ENCODE assay signal across 1 cellular context in genomic region chr21:33588485-33589335, GRCh38.
TF ChIP-seq lines count a peak whose summit lies in the region.

Gene DONSON, minus strand, starts transcription at chr21:33588684. Its CDS starts 43 bp downstream, at chr21:33588641.

TF ChIP-seq in HEK293, 187 proteins besides CTCF, POLR2A, EP300 and RAD21 (continued from another document):
- TF ChIP-seq, protein P1, sequence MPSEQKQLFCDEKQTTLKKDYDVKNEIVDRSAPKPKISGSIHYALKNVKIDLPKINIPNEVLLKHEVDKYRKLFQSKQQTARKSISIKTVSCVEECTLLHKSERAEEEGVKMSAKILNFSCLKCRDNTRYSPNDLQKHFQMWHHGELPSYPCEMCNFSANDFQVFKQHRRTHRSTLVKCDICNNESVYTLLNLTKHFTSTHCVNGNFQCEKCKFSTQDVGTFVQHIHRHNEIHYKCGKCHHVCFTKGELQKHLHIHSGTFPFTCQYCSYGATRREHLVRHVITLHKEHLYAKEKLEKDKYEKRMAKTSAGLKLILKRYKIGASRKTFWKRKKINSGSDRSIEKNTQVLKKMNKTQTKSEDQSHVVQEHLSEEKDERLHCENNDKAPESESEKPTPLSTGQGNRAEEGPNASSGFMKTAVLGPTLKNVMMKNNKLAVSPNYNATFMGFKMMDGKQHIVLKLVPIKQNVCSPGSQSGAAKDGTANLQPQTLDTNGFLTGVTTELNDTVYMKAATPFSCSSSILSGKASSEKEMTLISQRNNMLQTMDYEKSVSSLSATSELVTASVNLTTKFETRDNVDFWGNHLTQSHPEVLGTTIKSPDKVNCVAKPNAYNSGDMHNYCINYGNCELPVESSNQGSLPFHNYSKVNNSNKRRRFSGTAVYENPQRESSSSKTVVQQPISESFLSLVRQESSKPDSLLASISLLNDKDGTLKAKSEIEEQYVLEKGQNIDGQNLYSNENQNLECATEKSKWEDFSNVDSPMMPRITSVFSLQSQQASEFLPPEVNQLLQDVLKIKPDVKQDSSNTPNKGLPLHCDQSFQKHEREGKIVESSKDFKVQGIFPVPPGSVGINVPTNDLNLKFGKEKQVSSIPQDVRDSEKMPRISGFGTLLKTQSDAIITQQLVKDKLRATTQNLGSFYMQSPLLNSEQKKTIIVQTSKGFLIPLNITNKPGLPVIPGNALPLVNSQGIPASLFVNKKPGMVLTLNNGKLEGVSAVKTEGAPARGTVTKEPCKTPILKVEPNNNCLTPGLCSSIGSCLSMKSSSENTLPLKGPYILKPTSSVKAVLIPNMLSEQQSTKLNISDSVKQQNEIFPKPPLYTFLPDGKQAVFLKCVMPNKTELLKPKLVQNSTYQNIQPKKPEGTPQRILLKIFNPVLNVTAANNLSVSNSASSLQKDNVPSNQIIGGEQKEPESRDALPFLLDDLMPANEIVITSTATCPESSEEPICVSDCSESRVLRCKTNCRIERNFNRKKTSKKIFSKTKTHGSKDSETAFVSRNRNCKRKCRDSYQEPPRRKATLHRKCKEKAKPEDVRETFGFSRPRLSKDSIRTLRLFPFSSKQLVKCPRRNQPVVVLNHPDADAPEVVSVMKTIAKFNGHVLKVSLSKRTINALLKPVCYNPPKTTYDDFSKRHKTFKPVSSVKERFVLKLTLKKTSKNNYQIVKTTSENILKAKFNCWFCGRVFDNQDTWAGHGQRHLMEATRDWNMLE (tag by site-specific recombination; conservative IDR thresholded peaks at IDR 0.05; ENCODE audit: low read depth), result no peak
- TF ChIP-seq ZBTB44 (tag by site-specific recombination; IDR thresholded peaks at IDR 0.05) (peak; percentile 56; the same call in 1 of the 2 replicates), ZNF48 (tag by site-specific recombination; IDR thresholded peaks at IDR 0.05) (no peak), ZNF18 (tag by site-specific recombination; IDR thresholded peaks at IDR 0.05) (no peak), ZNF302 (tag by site-specific recombination; IDR thresholded peaks at IDR 0.05; ENCODE audit: low read depth) (no peak), ZNF169 (tag by site-specific recombination; IDR thresholded peaks at IDR 0.05) (no peak), ZNF670 (tag by site-specific recombination; IDR thresholded peaks at IDR 0.05; ENCODE audit: low read depth) (no peak), ZNF677 (tag by site-specific recombination; IDR thresholded peaks at IDR 0.05) (peak; percentile 6; the same call in 1 of the 2 replicates), ZBTB21 (tag by site-specific recombination; IDR thresholded peaks at IDR 0.05) (peak; percentile 51), ZNF140 (tag by site-specific recombination; IDR thresholded peaks at IDR 0.05) (no peak), ZNF707 (tag by site-specific recombination; IDR thresholded peaks at IDR 0.05) (no peak), ZNF426 (tag by site-specific recombination; IDR thresholded peaks at IDR 0.05) (no peak), ZEB2 (tag by site-specific recombination; IDR thresholded peaks at IDR 0.05) (peak; percentile 88), TRIM28 (IDR thresholded peaks at IDR 0.05; ENCODE audit: borderline replicate concordance, low read length) (peak; percentile 32; the same call in 1 of the 2 replicates), ZNF394 (tag by site-specific recombination; IDR thresholded peaks at IDR 0.05; ENCODE audit: borderline replicate concordance) (peak; percentile 34; the same call in 1 of the 2 replicates), BCL6B (tag by site-specific recombination; IDR thresholded peaks at IDR 0.05) (no peak), ZBTB20 (tag by site-specific recombination; IDR thresholded peaks at IDR 0.05) (peak; percentile 79)
- TF ChIP-seq, protein P2, sequence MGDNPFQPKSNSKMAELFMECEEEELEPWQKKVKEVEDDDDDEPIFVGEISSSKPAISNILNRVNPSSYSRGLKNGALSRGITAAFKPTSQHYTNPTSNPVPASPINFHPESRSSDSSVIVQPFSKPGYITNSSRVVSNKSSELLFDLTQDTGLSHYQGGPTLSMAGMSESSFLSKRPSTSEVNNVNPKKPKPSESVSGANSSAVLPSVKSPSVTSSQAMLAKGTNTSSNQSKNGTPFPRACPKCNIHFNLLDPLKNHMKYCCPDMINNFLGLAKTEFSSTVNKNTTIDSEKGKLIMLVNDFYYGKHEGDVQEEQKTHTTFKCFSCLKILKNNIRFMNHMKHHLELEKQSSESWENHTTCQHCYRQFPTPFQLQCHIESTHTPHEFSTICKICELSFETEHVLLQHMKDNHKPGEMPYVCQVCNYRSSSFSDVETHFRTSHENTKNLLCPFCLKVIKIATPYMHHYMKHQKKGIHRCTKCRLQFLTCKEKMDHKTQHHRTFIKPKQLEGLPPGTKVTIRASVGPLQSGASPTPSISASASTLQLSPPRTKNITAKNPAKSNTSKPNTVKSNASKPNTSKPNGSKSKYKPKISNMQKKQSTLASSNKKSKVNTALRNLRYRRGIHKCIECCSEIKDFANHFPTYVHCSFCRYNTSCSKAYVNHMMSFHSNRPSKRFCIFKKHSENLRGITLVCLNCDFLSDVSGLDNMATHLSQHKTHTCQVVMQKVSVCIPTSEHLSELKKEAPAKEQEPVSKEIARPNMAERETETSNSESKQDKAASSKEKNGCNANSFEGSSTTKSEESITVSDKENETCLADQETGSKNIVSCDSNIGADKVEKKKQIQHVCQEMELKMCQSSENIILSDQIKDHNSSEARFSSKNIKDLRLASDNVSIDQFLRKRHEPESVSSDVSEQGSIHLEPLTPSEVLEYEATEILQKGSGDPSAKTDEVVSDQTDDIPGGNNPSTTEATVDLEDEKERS (tag by site-specific recombination; IDR thresholded peaks at IDR 0.05), result no peak
- TF ChIP-seq, protein P3, sequence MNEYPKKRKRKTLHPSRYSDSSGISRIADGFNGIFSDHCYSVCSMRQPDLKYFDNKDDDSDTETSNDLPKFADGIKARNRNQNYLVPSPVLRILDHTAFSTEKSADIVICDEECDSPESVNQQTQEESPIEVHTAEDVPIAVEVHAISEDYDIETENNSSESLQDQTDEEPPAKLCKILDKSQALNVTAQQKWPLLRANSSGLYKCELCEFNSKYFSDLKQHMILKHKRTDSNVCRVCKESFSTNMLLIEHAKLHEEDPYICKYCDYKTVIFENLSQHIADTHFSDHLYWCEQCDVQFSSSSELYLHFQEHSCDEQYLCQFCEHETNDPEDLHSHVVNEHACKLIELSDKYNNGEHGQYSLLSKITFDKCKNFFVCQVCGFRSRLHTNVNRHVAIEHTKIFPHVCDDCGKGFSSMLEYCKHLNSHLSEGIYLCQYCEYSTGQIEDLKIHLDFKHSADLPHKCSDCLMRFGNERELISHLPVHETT (tag by site-specific recombination; IDR thresholded peaks at IDR 0.05), result peak; percentile 39; the same call in 1 of the 2 replicates
- TF ChIP-seq, protein P4, sequence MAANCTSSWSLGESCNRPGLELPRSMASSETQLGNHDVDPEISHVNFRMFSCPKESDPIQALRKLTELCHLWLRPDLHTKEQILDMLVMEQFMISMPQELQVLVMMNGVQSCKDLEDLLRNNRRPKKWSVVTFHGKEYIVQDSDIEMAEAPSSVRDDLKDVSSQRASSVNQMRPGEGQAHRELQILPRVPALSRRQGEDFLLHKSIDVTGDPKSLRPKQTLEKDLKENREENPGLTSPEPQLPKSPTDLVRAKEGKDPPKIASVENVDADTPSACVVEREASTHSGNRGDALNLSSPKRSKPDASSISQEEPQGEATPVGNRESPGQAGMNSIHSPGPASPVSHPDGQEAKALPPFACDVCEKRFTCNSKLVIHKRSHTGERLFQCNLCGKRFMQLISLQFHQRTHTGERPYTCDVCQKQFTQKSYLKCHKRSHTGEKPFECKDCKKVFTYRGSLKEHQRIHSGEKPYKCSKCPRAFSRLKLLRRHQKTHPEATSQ (tag by site-specific recombination; IDR thresholded peaks at IDR 0.05), result peak; percentile 34; the same call in 1 of the 2 replicates
- TF ChIP-seq, protein P5, sequence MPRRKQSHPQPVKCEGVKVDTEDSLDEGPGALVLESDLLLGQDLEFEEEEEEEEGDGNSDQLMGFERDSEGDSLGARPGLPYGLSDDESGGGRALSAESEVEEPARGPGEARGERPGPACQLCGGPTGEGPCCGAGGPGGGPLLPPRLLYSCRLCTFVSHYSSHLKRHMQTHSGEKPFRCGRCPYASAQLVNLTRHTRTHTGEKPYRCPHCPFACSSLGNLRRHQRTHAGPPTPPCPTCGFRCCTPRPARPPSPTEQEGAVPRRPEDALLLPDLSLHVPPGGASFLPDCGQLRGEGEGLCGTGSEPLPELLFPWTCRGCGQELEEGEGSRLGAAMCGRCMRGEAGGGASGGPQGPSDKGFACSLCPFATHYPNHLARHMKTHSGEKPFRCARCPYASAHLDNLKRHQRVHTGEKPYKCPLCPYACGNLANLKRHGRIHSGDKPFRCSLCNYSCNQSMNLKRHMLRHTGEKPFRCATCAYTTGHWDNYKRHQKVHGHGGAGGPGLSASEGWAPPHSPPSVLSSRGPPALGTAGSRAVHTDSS (tag by site-specific recombination; IDR thresholded peaks at IDR 0.05), result peak; percentile 44; the same call in 1 of the 2 replicates
